In the genomic region with DNA sequence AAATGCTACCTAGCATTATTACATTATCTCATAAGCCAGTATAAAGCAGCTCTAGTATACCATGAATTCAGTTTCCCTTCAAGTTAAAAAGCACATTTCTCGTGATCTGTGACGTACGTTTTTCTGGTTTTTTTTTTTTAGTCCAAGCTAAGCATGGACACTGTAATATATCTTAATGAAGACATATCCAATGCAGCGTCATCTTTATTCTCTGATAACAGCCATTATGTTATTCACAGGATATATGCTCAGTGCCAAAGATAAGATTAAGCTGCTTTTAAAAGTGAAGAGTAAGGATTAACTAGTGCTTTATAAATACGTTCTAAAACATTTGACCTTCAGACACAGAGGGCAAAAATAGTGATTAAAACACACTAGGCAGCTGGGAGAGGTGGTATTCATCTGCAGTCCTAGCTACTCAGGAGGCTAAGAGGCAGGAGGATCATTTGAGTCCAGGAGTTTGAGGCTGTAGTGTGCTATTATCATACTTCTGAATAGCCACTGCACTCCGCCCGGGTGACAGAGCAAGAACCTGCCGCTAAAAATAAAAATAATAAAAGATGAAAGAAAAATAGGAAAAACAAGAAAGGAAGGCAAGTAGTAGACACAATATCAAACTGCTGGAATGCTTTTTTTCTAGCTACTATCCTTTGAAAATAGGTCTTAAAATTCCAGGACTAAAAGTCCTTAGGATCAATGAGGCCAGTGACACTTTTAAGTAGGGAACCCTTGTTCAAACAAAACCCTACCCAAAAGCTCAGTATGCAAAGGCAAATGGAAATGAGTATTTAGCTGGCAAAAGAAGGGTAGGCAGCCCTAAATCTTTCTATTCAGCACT, we compare ENCODE assay signal across 12 cellular contexts. TPM values are rescaled to one million over a fixed set of nuclear protein-coding genes. Genes with fewer than 3 reads are reported as not detected.
A peak's percentile ranks its signal among the peaks of the same experiment; 100 is the strongest.
DNase-seq lines count a peak whose midpoint lies in the region; ATAC-seq and TF ChIP-seq lines count a peak whose summit lies in the region.
"Had no signal": no experiment of that assay in that cellular context is flagged by ENCODE, and none has a peak within 500 bp of the region (broad histone marks: within the 10 kb centered on the region; RNA-seq: fewer than 3 reads in every experiment).

No MANE protein-coding gene starts in this region.

- TF ChIP-seq POLR2A in esophagus squamous epithelium (IDR thresholded peaks at IDR 0.05) = no peak

- H2BK15ac ChIP-seq in neuronal stem cell (ENCODE audit: low read length) = no peak overlapping the region

- no peak overlapping the region for H3K4ac ChIP-seq in neuronal stem cell (ENCODE audit: low read length)

- 85% methylated on average over 8 of the region's 8 CpGs for WGBS in SK-N-SH (ENCODE audit: low lambda C conversion rate)
- WGBS in esophagus squamous epithelium, 2 donors = 32 to 34% methylated on average over 8 of the region's 8 CpGs
- no CpG with 5 or more reads among the region's 8 CpGs for WGBS in neuronal stem cell (ENCODE audit: extremely low coverage in 2 of 2, insufficient read length in 2 of 2, insufficient replicate concordance in 1 of 2), 2 donors

- no peaks in the 10 kb centered on the region for H3K9me3 ChIP-seq in SK-N-SH
- H3K9me3 ChIP-seq in esophagus squamous epithelium = no peaks in the 10 kb centered on the region
- peaks cover 0 to 4% of the 10 kb centered on the region in 2 donors for H3K9me3 ChIP-seq in neuronal stem cell (replicated peaks in 1 of 2; ENCODE audit: control insufficient read depth in 2 of 2, insufficient read depth in 1 of 2, low read depth in 1 of 2, low read length in 2 of 2)

- H3K4me1 ChIP-seq in ACC112 (ENCODE audit: control insufficient read depth, insufficient read depth, low read length, unreplicated experiment) = peaks cover 44% of the 10 kb centered on the region
- H3K4me1 ChIP-seq in SK-N-SH (ENCODE audit: control insufficient read depth in 1 of 2, insufficient read depth in 2 of 2, low read depth in 1 of 2, low read length in 1 of 2) = peaks cover 7 to 14% of the 10 kb centered on the region in 2 experiments; a peak in 3 of 4 replicates
- peaks cover 43 to 100% (median 85%) of the 10 kb centered on the region in 3 donors for H3K4me1 ChIP-seq in esophagus squamous epithelium
- peaks cover 0 to 6% of the 10 kb centered on the region in 2 donors for H3K4me1 ChIP-seq in neuronal stem cell (ENCODE audit: control insufficient read depth in 2 of 2, insufficient read depth in 1 of 2, low read depth in 1 of 2, low read length in 2 of 2)

- H2BK120ac ChIP-seq in neuronal stem cell (ENCODE audit: low read depth, low read length) = no peak overlapping the region

- TF ChIP-seq EP300 in SK-N-SH (IDR thresholded peaks at IDR 0.05; ENCODE audit: borderline replicate concordance in 1 of 2, low read depth in 1 of 2, low read length in 1 of 2) = no peak

- no peak for TF ChIP-seq RAD21 in SK-N-SH (IDR thresholded peaks at IDR 0.05; ENCODE audit: low read length)

- H4K91ac ChIP-seq in neuronal stem cell (ENCODE audit: low read depth, low read length, poor library complexity) = no peak overlapping the region

- H3K27me3 ChIP-seq in ACC112 (ENCODE audit: insufficient read depth, low read length) = no peaks in the 10 kb centered on the region
- no peaks in the 10 kb centered on the region for H3K27me3 ChIP-seq in SK-N-SH (ENCODE audit: insufficient read depth)
- no peaks in the 10 kb centered on the region for H3K27me3 ChIP-seq in esophagus squamous epithelium
- H3K27me3 ChIP-seq in neuronal stem cell (ENCODE audit: control insufficient read depth in 3 of 3, insufficient read depth in 3 of 3, low read depth in 1 of 3, low read length in 3 of 3) = no peaks in the 10 kb centered on the region
- H3K27me3 ChIP-seq: BLaER1 had no signal

- no peak overlapping the region for H3K14ac ChIP-seq in neuronal stem cell (ENCODE audit: low read length)

- H3K79me2 ChIP-seq in ACC112 (ENCODE audit: control insufficient read depth, insufficient read depth, low read length, unreplicated experiment) (peaks cover 93% of the 10 kb centered on the region), SK-N-SH (ENCODE audit: insufficient read depth) (peaks cover 98% of the 10 kb centered on the region)

- H4K20me1 ChIP-seq in SK-N-SH (ENCODE audit: insufficient read depth) = peaks cover 83% of the 10 kb centered on the region

- CTCF ChIA-PET in SK-N-SH (lab: Yijun Ruan, JAX) = interaction anchor here (0.8 to 2.8 kb wide), 9 partner anchors 9 to 226 kb away, joined by 3 to 9 read pairs (median 4); no protein-coding TSS in a partner anchor

- H4K8ac ChIP-seq in neuronal stem cell (ENCODE audit: low read depth, low read length) = no peak overlapping the region

- intact Hi-C loops in esophagus squamous epithelium (cut with DNase I) = no loop called here

- H3F3A ChIP-seq in SK-N-SH (replicated peaks; ENCODE audit: insufficient read depth) = peaks cover 5% of the 10 kb centered on the region

- no peak overlapping the region for H2AK5ac ChIP-seq in neuronal stem cell (ENCODE audit: low read depth, low read length)

- H3K9ac ChIP-seq in SK-N-SH (no peak overlapping the region), neuronal stem cell (ENCODE audit: low read depth, low read length, poor library complexity) (no peak overlapping the region)
- H3K9ac ChIP-seq: BLaER1 had no signal

- H3K23ac ChIP-seq in neuronal stem cell (ENCODE audit: low read depth, low read length, poor library complexity) = no peak overlapping the region

- H3K36me3 ChIP-seq in ACC112 (ENCODE audit: insufficient read depth, low read length) (peaks cover 40% of the 10 kb centered on the region), SK-N-SH (replicated peaks in 1 of 2; ENCODE audit: control insufficient read depth in 1 of 2, insufficient read depth in 2 of 2, low read length in 1 of 2) (peaks cover 41 to 59% of the 10 kb centered on the region in 2 experiments), esophagus squamous epithelium (peaks cover 0 to 81% (median 16%) of the 10 kb centered on the region in 3 donors), neuronal stem cell (replicated peaks in 1 of 2; ENCODE audit: control insufficient read depth in 2 of 2, insufficient read depth in 2 of 2, low read length in 2 of 2) (peaks cover 9 to 96% of the 10 kb centered on the region in 2 donors)

- DNase-seq in SK-N-SH = no peak
- DNase-seq in esophagus squamous epithelium (lab: John Stamatoyannopoulos, UW) = no peak
- DNase-seq in neuronal stem cell (ENCODE audit: low spot score) = no peak
- DNase-seq in RKO (ENCODE audit: low spot score) = no peak
- DNase-seq in NOMO-1 treated with DMSO at 0.1 percent for 48 hours (lab: John Stamatoyannopoulos, UW; ENCODE audit: unreplicated experiment) = no peak
- DNase-seq in NCI-H1930 (lab: John Stamatoyannopoulos, UW) = no peak
- DNase-seq: activated T-cell treated with anti-CD3 and anti-CD28 coated beads, Interleukin-2, amount 50 U/mL, for 1 hour; kidney had no signal

- no peaks in the 10 kb centered on the region for H3K79me1 ChIP-seq in neuronal stem cell (ENCODE audit: low read depth, low read length)

- peak overlapping the region; percentile 3; the same call in 1 of the 2 replicates for H3K4me2 ChIP-seq in SK-N-SH
- H3K4me2 ChIP-seq in neuronal stem cell (ENCODE audit: insufficient read depth, low read length, poor library complexity, severe bottlenecking) = no peak overlapping the region
- H3K4me2 ChIP-seq: BLaER1 had no signal

- H2BK12ac ChIP-seq in neuronal stem cell (ENCODE audit: low read length) = no peak overlapping the region

- TF ChIP-seq CTCF in SK-N-SH (IDR thresholded peaks at IDR 0.05) (no peak), esophagus squamous epithelium (IDR thresholded peaks at IDR 0.05) (no peak)

- H3K9me2 ChIP-seq in SK-N-SH = no peaks in the 10 kb centered on the region

- no peak overlapping the region for H3K4me3 ChIP-seq in ACC112 (ENCODE audit: low read depth, low read length)
- H3K4me3 ChIP-seq in SK-N-SH (ENCODE audit: low read depth in 2 of 2, low read length in 1 of 2) = no peak overlapping the region
- peak overlapping the region in 2 of 4 donors; percentile 2 to 35 for H3K4me3 ChIP-seq in esophagus squamous epithelium
- H3K4me3 ChIP-seq in neuronal stem cell (ENCODE audit: low read length in 2 of 2) = no peak overlapping the region
- H3K4me3 ChIP-seq: BLaER1, skin epidermis had no signal

- ATAC-seq in HG03139 (IDR thresholded peaks at IDR 0.05; ENCODE audit: unreplicated experiment) = no peak

- POLR2A ChIA-PET in SK-N-SH (lab: Yijun Ruan, JAX) = interaction anchor here (0.6 to 1.4 kb wide), 3 partner anchors 8 to 43 kb away, joined by 3 to 6 read pairs (median 4); partner anchors contain the start of gene CSNK1A1

- H2AFZ ChIP-seq in ACC112 (ENCODE audit: low read length, unreplicated experiment) (no peak overlapping the region), SK-N-SH (ENCODE audit: low read depth) (no peak overlapping the region), neuronal stem cell (ENCODE audit: low read length) (no peak overlapping the region)

- no peak overlapping the region for H2BK5ac ChIP-seq in neuronal stem cell (ENCODE audit: low read length)

- peak overlapping the region; percentile 9; the same call in 1 of the 2 replicates for H3K27ac ChIP-seq in ACC112 (ENCODE audit: low read depth, low read length)
- H3K27ac ChIP-seq in SK-N-SH (ENCODE audit: low read depth in 2 of 2, low read length in 1 of 2) = peak overlapping the region in 1 of 2 experiments; percentile 7; a peak in 1 of 4 replicates
- H3K27ac ChIP-seq in esophagus squamous epithelium = peak overlapping the region in 3 of 4 donors; percentile 28 to 99 (median 97)
- H3K27ac ChIP-seq in neuronal stem cell (replicated peaks; ENCODE audit: low read length) = peak overlapping the region; percentile 35
- H3K27ac ChIP-seq: BLaER1 had no signal

- no peak overlapping the region for H3K18ac ChIP-seq in neuronal stem cell (ENCODE audit: low read length)

TF ChIP-seq in SK-N-SH, 30 proteins besides CTCF, POLR2A, EP300 and RAD21 (continues in another document):
- no peak for TF ChIP-seq FOSL2 (IDR thresholded peaks at IDR 0.05; ENCODE audit: borderline replicate concordance, low read depth)
- no peak for TF ChIP-seq ELF1 (IDR thresholded peaks at IDR 0.05)
- TF ChIP-seq GATA2 (CRISPR knock-in tag; IDR thresholded peaks at IDR 0.05) = no peak
- TF ChIP-seq, protein P1, sequence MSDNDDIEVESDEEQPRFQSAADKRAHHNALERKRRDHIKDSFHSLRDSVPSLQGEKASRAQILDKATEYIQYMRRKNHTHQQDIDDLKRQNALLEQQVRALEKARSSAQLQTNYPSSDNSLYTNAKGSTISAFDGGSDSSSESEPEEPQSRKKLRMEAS (IDR thresholded peaks at IDR 0.05; ENCODE audit: low read depth) = no peak
- no peak for TF ChIP-seq NRF1 (IDR thresholded peaks at IDR 0.05; ENCODE audit: low read depth, low read length)

RNA-seq across cellular contexts. Expression of gene CSNK1A1, which starts 7.7 kb away (rescaled TPM):
- polyA plus RNA-seq in SK-N-SH (2012; rRNA removed) = 70.7 and 96.6 TPM in 2 replicates
- 109 and 118 TPM in 2 replicates for polyA plus RNA-seq in SK-N-SH (2012; cell fraction: cytosol; rRNA removed)
- 63.2 and 77.8 TPM in 2 replicates for polyA plus RNA-seq in SK-N-SH (2012; cell fraction: nucleus; rRNA removed)
- total RNA-seq in esophagus squamous epithelium = 100 to 1,000 TPM; 223 to 388 (median 301) TPM
- polyA plus RNA-seq in neuronal stem cell (2013, experiment 1 of 2) = 146 TPM
- 146 TPM for polyA plus RNA-seq in neuronal stem cell (2013, experiment 2 of 2)

RNA-seq across cellular contexts. Expression of gene ARHGEF37, which starts 37.7 kb away (rescaled TPM):
- 0.94 and 1.3 TPM in 2 replicates for polyA plus RNA-seq in SK-N-SH (2012; rRNA removed)
- 0.76 and 1.1 TPM in 2 replicates for polyA plus RNA-seq in SK-N-SH (2012; cell fraction: cytosol; rRNA removed)
- polyA plus RNA-seq in SK-N-SH (2012; cell fraction: nucleus; rRNA removed) = 1.2 and 2.1 TPM in 2 replicates
- total RNA-seq in esophagus squamous epithelium = 10 to 100 TPM; 14.5 to 29.3 (median 18.0) TPM
- 0.43 TPM for polyA plus RNA-seq in neuronal stem cell (2013, experiment 1 of 2)
- polyA plus RNA-seq in neuronal stem cell (2013, experiment 2 of 2) = 0.51 TPM
